Comparison of ENCODE assay signal across 8 cellular contexts in the genomic region with DNA sequence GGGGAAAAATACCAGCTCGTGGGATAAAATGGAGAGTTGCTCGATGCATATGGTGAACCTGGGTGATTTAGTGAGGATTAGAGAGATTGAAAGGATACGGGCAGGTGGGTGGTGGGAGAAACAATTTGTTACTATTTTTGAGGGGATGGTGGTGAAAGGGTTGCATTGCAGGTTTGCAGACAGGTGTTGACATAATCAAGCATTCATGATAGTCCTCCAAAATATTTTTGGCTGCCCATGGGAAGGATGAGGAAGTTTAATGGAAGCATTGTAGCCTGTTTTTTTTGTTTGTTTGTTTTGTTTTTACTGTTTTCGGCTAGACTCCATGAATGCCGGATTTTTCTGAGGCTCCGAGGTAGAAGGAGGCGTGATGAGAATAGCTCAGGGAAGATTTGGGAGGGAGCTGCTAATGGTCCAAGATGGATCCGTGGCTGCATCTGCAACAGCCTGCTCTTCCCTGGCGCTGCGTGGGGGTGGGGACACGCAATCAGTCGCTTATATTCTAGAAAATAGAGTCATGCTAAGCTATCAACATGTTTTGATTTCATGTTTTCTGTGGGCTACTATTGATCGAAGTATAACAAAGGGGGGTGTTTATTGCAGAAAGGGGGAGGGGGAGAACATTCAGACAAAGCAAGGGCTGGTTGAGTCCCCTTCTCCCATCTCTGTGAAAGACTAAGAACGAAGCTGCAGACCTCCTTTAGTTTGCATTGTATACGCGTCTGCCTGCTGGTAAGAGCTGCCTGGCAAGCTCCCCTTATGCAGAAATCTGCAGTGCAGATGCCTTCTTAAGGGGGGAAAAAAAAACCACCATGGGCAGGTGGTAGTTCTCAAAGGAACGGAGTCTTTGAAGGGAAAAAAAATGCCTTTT. TPM values are rescaled to one million over a fixed set of nuclear protein-coding genes. Genes with fewer than 3 reads are reported as not detected.
A peak's percentile ranks its signal among the peaks of the same experiment; 100 is the strongest.
DNase-seq lines count a peak whose midpoint lies in the region; ATAC-seq and TF ChIP-seq lines count a peak whose summit lies in the region.

No MANE protein-coding gene starts in this region.

- peak overlapping the region; percentile 79 for H3K23ac ChIP-seq in IMR-90 (ENCODE audit: low read depth, low read length)

- H3K36me3 ChIP-seq in IMR-90 (ENCODE audit: control insufficient read depth, insufficient read depth, low read length) = no peaks in the 10 kb centered on the region
- H3K36me3 ChIP-seq in mucosa of descending colon (ENCODE audit: low read depth) = no peaks in the 10 kb centered on the region
- no peaks in the 10 kb centered on the region for H3K36me3 ChIP-seq in tibial artery

- peak overlapping the region; percentile 11; the same call in 1 of the 2 replicates for H4K5ac ChIP-seq in IMR-90 (ENCODE audit: low read depth, low read length)

- H3K27me3 Mint-ChIP-seq in T-helper 1 cell treated with Interleukin-12 subunit alpha and Interleukin-12 subunit beta and Interleukin-4 antibody, amounts not matched to agents 30 μg/mL and 1 μg/mL, for 36 hours (ENCODE audit: low read depth) = peaks cover 14% of the 10 kb centered on the region
- peaks cover 6% of the 10 kb centered on the region for H3K27me3 Mint-ChIP-seq in endothelial cell (ENCODE audit: unreplicated experiment)

- peak overlapping the region in 1 of 2 experiments; percentile 37; a peak in 1 of 4 replicates for H4K8ac ChIP-seq in IMR-90 (ENCODE audit: low read depth in 2 of 2, low read length in 2 of 2)

- peak overlapping the region; percentile 75 for H2BK5ac ChIP-seq in IMR-90 (ENCODE audit: low read depth, low read length, poor library complexity, severe bottlenecking)

- peak overlapping the region; percentile 16 for H3K18ac ChIP-seq in IMR-90 (ENCODE audit: low read depth, low read length)

- peaks cover 20% of the 10 kb centered on the region for H3K4me1 Mint-ChIP-seq in T-helper 1 cell treated with Interleukin-12 subunit alpha and Interleukin-12 subunit beta and Interleukin-4 antibody, amounts not matched to agents 30 μg/mL and 1 μg/mL, for 36 hours (ENCODE audit: low read depth)
- peaks cover 17% of the 10 kb centered on the region for H3K4me1 Mint-ChIP-seq in endothelial cell (ENCODE audit: unreplicated experiment)

- H3K4ac ChIP-seq in IMR-90 (ENCODE audit: low read depth, low read length) = peak overlapping the region; percentile 34

- H2AK5ac ChIP-seq in IMR-90 (ENCODE audit: low read depth, low read length) = peak overlapping the region; percentile 66

- peaks cover 2% of the 10 kb centered on the region for H3K36me3 Mint-ChIP-seq in T-helper 1 cell treated with Interleukin-12 subunit alpha and Interleukin-12 subunit beta and Interleukin-4 antibody, amounts not matched to agents 30 μg/mL and 1 μg/mL, for 36 hours (ENCODE audit: low read depth)
- H3K36me3 Mint-ChIP-seq in endothelial cell (ENCODE audit: low read depth, unreplicated experiment) = no peaks in the 10 kb centered on the region

- TF ChIP-seq RAD21 in IMR-90 (IDR thresholded peaks at IDR 0.05; ENCODE audit: low read length) = no peak

- H3K27ac ChIP-seq in IMR-90 (ENCODE audit: insufficient read depth, low read length) = peak overlapping the region; percentile 79
- H3K27ac ChIP-seq in tibial artery = peak overlapping the region; percentile 97 to 98

- no peak overlapping the region for H2BK15ac ChIP-seq in IMR-90 (ENCODE audit: low read depth, low read length)

- peak overlapping the region; percentile 97 for H2AFZ ChIP-seq in IMR-90 (replicated peaks; ENCODE audit: low read length, poor library complexity)

- POLR2A ChIA-PET in IMR-90 (lab: Charles Lee; ENCODE audit: unreplicated experiment) = interaction anchor here (0.6 to 0.8 kb wide), 2 partner anchors 12 to 43 kb away, joined by 3 to 5 read pairs; partner anchors contain the start of gene ATL3

- no peaks in the 10 kb centered on the region for H3K9me1 ChIP-seq in IMR-90 (ENCODE audit: insufficient read depth, low read length)

- no TSS peak for BruUV-seq in IMR-90 (replicated peaks; lab: Mats Ljungman, UMichigan)

- TF ChIP-seq CTCF in IMR-90 (conservative IDR thresholded peaks at IDR 0.05; ENCODE audit: low read depth, low read length) = no peak
- peak; percentile 23 for TF ChIP-seq CTCF in endothelial cell (IDR thresholded peaks at IDR 0.05; ENCODE audit: unreplicated experiment)
- no peak for TF ChIP-seq CTCF in mucosa of descending colon (IDR thresholded peaks at IDR 0.05)
- peak in 1 of 2 experiments; percentile 22 for TF ChIP-seq CTCF in tibial artery (IDR thresholded peaks at IDR 0.05)

- H3K14ac ChIP-seq in IMR-90 (replicated peaks; ENCODE audit: low read depth, low read length) = peak overlapping the region; percentile 72

- CTCF ChIA-PET in IMR-90 (lab: Yijun Ruan, JAX) = interaction anchor here (1.3 kb wide), 2 partner anchors 19 to 40 kb away, joined by 3 to 5 read pairs; no protein-coding TSS in a partner anchor

- TF ChIP-seq POLR2A in IMR-90 (IDR thresholded peaks at IDR 0.05; ENCODE audit: low read depth, low read length) = no peak

- H4K91ac ChIP-seq in IMR-90 (ENCODE audit: insufficient read depth, low read depth, low read length) = peak overlapping the region; percentile 46; the same call in 1 of the 2 replicates

- in situ Hi-C loops in IMR-90 (cut with MboI; ENCODE audit: low sequenced_read_pairs) = no loop called here

- peaks cover 15 to 47% of the 10 kb centered on the region in 2 experiments; a peak in 3 of 4 replicates for H3K79me1 ChIP-seq in IMR-90 (ENCODE audit: low read depth in 1 of 2, low read length in 2 of 2)

- ATAC-seq in IMR-90 (ENCODE audit: low read depth) (peak; percentile 24; the same call in 1 of the 2 replicates), mucosa of descending colon (peak; percentile 21), HG03039 (IDR thresholded peaks at IDR 0.05; ENCODE audit: unreplicated experiment) (no peak)

- peaks cover 17% of the 10 kb centered on the region for H4K20me1 ChIP-seq in IMR-90 (ENCODE audit: insufficient read depth, low read length)

- H3K4me3 ChIP-seq in IMR-90 (ENCODE audit: insufficient read depth, low read depth, low read length) (peak overlapping the region; percentile 87), mucosa of descending colon (peak overlapping the region; percentile 46), tibial artery (peak overlapping the region; percentile 84 to 97)

- no peaks in the 10 kb centered on the region for H3K27me3 ChIP-seq in IMR-90 (ENCODE audit: control insufficient read depth, insufficient read depth, low read length)
- H3K27me3 ChIP-seq in tibial artery = no peaks in the 10 kb centered on the region

- H3K9me3 ChIP-seq in IMR-90 (ENCODE audit: control insufficient read depth, insufficient read depth, low read length) = no peaks in the 10 kb centered on the region
- H3K9me3 ChIP-seq in mucosa of descending colon = no peaks in the 10 kb centered on the region
- no peaks in the 10 kb centered on the region for H3K9me3 ChIP-seq in tibial artery

- H3K27ac Mint-ChIP-seq in T-helper 1 cell treated with Interleukin-12 subunit alpha and Interleukin-12 subunit beta and Interleukin-4 antibody, amounts not matched to agents 30 μg/mL and 1 μg/mL, for 36 hours = peak overlapping the region; percentile 88
- H3K27ac Mint-ChIP-seq in endothelial cell (ENCODE audit: unreplicated experiment) = peak overlapping the region; percentile 22

- peak overlapping the region; percentile 94 for H3K4me2 ChIP-seq in IMR-90 (ENCODE audit: low read depth, low read length)

- intact Hi-C loops in IMR-90 (cut with micrococcal nuclease) (loop anchor here (1.0 kb wide), 1 partner anchor 22 kb away; no protein-coding TSS in a partner anchor), mucosa of descending colon (cut with DNase I, micrococcal nuclease) (no loop called here), tibial artery (cut with DNase I; ENCODE audit: low total_unique reads) (loop anchor here (10.0 kb wide), 1 partner anchor 53 kb away; no protein-coding TSS in a partner anchor)

- no peak overlapping the region for H2BK20ac ChIP-seq in IMR-90 (ENCODE audit: low read depth, low read length)

- H3K9me3 Mint-ChIP-seq in T-helper 1 cell treated with Interleukin-12 subunit alpha and Interleukin-12 subunit beta and Interleukin-4 antibody, amounts not matched to agents 30 μg/mL and 1 μg/mL, for 36 hours = no peaks in the 10 kb centered on the region
- no peaks in the 10 kb centered on the region for H3K9me3 Mint-ChIP-seq in endothelial cell (ENCODE audit: unreplicated experiment)

- no peak for DNase-seq in T-helper 1 cell
- no peak for DNase-seq in IMR-90
- DNase-seq in SW480 (ENCODE audit: low spot score) = peak; percentile 72
- DNase-seq in endothelial cell (ENCODE audit: low spot score) = no peak
- DNase-seq in mucosa of descending colon = peak in 2 of 3 donors; percentile 52 to 69
- peak in 1 of 2 donors; percentile 43 for DNase-seq in tibial artery

- H3K4me1 ChIP-seq in IMR-90 (ENCODE audit: control insufficient read depth, insufficient read depth, low read length) = peaks cover 6% of the 10 kb centered on the region
- peaks cover 16% of the 10 kb centered on the region for H3K4me1 ChIP-seq in mucosa of descending colon (ENCODE audit: low read depth)
- H3K4me1 ChIP-seq in tibial artery = peaks cover 0 to 47% (median 24%) of the 10 kb centered on the region in 4 donors

- peak overlapping the region; percentile 85 for H2AK9ac ChIP-seq in IMR-90 (replicated peaks; ENCODE audit: low read depth, low read length, poor library complexity)

- dilution Hi-C loops in IMR-90 (cut with HindIII; ENCODE audit: low sequenced_read_pairs, unreplicated experiment) = no loop called here

- peak overlapping the region; percentile 64; the same call in 1 of the 2 replicates for H3K56ac ChIP-seq in IMR-90 (ENCODE audit: extremely low read depth, insufficient read depth, low read length)

- H3K4me3 Mint-ChIP-seq in T-helper 1 cell treated with Interleukin-12 subunit alpha and Interleukin-12 subunit beta and Interleukin-4 antibody, amounts not matched to agents 30 μg/mL and 1 μg/mL, for 36 hours = peak overlapping the region; percentile 89
- peak overlapping the region; percentile 96 for H3K4me3 Mint-ChIP-seq in endothelial cell (ENCODE audit: unreplicated experiment)

- peak overlapping the region; percentile 63 for H3K9ac ChIP-seq in IMR-90 (ENCODE audit: low read depth, low read length)

- no peak overlapping the region for H2BK120ac ChIP-seq in IMR-90 (ENCODE audit: low read depth, low read length)

- 0% methylated on average over 1 of the region's 17 CpGs; no CpG with 5 or more reads in 1 of the 2 experiments for WGBS in IMR-90 (ENCODE audit: extremely low coverage in 2 of 2, insufficient read length in 1 of 2), 2 experiments

RNA-seq across cellular contexts. Expression of gene RTN3, which starts 1.0 kb away (rescaled TPM):
- total RNA-seq in IMR-90 (2012; rRNA removed) (31.2 and 42.5 TPM in 2 replicates), endothelial cell (ENCODE audit: unreplicated experiment) (103 TPM), mucosa of descending colon (100 to 1,000 TPM; 111 to 129 (median 115) TPM)
- 56.2 and 64.6 TPM in 2 replicates for polyA plus RNA-seq in IMR-90 (2012; rRNA removed)
- polyA plus RNA-seq in IMR-90 (2012; cell fraction: cytosol; rRNA removed) = 19.4 and 71.2 TPM in 2 replicates
- polyA plus RNA-seq in IMR-90 (2012; cell fraction: nucleus; rRNA removed; ENCODE audit: low replicate concordance) = 27.1 and 31.9 TPM in 2 replicates

RNA-seq across cellular contexts. Expression of gene ATL3, which starts 11.1 kb away (rescaled TPM):
- 131 and 132 TPM in 2 replicates for total RNA-seq in IMR-90 (2012; rRNA removed)
- polyA plus RNA-seq in IMR-90 (2012; rRNA removed) = 16.1 and 19.9 TPM in 2 replicates
- polyA plus RNA-seq in IMR-90 (2012; cell fraction: cytosol; rRNA removed) = 6.9 and 7.3 TPM in 2 replicates
- 5.0 and 13.6 TPM in 2 replicates for polyA plus RNA-seq in IMR-90 (2012; cell fraction: nucleus; rRNA removed; ENCODE audit: low replicate concordance)
- total RNA-seq in endothelial cell (ENCODE audit: unreplicated experiment) = 35.6 TPM
- total RNA-seq in mucosa of descending colon = 10 to 100 TPM; 47.5 to 87.9 (median 61.5) TPM

Comparison
In these comparisons a context has a peak if more than half of its experiments do, and no peak if none do; other contexts are left out.
1. DNase-seq: peak in SW480 (single experiment) and mucosa of descending colon (2 of 3); none in T-helper 1 cell (0 of 5), IMR-90 (single experiment) and endothelial cell (single experiment).
2. intact Hi-C loops: an anchor here in IMR-90 (1.0 kb wide) and tibial artery (10.0 kb wide); none called in mucosa of descending colon.
3. Peak in every context shown above with its lines, with median percentiles within 50 percentile points of each other: H3K4me3 ChIP-seq.